Comparison of ENCODE assay signal across 8 cellular contexts in genomic region chr4:83219344-83219990, GRCh38.
DNase-seq lines count a peak whose midpoint lies in the region; ATAC-seq and TF ChIP-seq lines count a peak whose summit lies in the region.

No MANE protein-coding gene starts in this region.

- TF ChIP-seq CTCF in MM.1S (IDR thresholded peaks at IDR 0.05; ENCODE audit: low read length) (no peak), foreskin keratinocyte (conservative IDR thresholded peaks at IDR 0.05) (no peak), PC-3 (conservative IDR thresholded peaks at IDR 0.05; ENCODE audit: low read depth, low read length) (no peak)

- ATAC-seq in foreskin keratinocyte (peak; percentile 95), PC-3 (no peak), GM19452 (IDR thresholded peaks at IDR 0.05; ENCODE audit: unreplicated experiment) (no peak)

- intact Hi-C loops in PC-3 (cut with micrococcal nuclease): no loop called here

- H3K27ac ChIP-seq in MM.1S (ENCODE audit: low read length) (peak overlapping the region; percentile 91), foreskin keratinocyte (no peak overlapping the region), PC-3 (ENCODE audit: low read length) (no peak overlapping the region)

- CTCF ChIA-PET in PC-3 (lab: Charles Lee): no interaction called here

- POLR2A ChIA-PET in PC-3 (lab: Charles Lee; ENCODE audit: unreplicated experiment): no interaction called here

- H3K4me2 ChIP-seq in MM.1S (ENCODE audit: low read depth, low read length) (peak overlapping the region; percentile 68), PC-3 (ENCODE audit: low read length) (no peak overlapping the region)

- H3K36me3 ChIP-seq in MM.1S (replicated peaks; ENCODE audit: insufficient read depth, low read length) (no peaks in the 10 kb centered on the region), PC-3 (ENCODE audit: low read depth, low read length) (no peaks in the 10 kb centered on the region)

- DNase-seq in DMS153 treated with DMSO at 0.1 percent for 48 hours (lab: John Stamatoyannopoulos, UW; ENCODE audit: unreplicated experiment): peak; percentile 68
- DNase-seq in MM.1S: peak; percentile 94
- peak; percentile 44 for DNase-seq in activated CD8-positive, alpha-beta memory T cell treated with anti-CD3 and anti-CD28 coated beads, Interleukin-2, amount 50 U/mL, for 24 hours (ENCODE audit: extremely low read depth)
- DNase-seq in foreskin keratinocyte: peak; percentile 74 to 81
- DNase-seq in stimulated activated CD4-positive, alpha-beta T cell treated with anti-CD3 and anti-CD28 coated beads, TNF-alpha, amount 100 ng/mL, for 48 hours (ENCODE audit: low read depth in 3 of 3): peak in 2 of 3 donors; percentile 47 to 66
- DNase-seq in PC-3: no peak
- no peak for DNase-seq in midbrain (lab: John Stamatoyannopoulos, UW)

- H3K9me3 ChIP-seq in MM.1S (replicated peaks; ENCODE audit: insufficient read depth, low read length): no peaks in the 10 kb centered on the region
- no peaks in the 10 kb centered on the region for H3K9me3 ChIP-seq in PC-3 (ENCODE audit: low read length)

- H2AFZ ChIP-seq in MM.1S (ENCODE audit: low read length): no peak overlapping the region
- H2AFZ ChIP-seq in PC-3 (ENCODE audit: low read length): no peak overlapping the region

- H4K20me1 ChIP-seq in MM.1S (ENCODE audit: insufficient read depth, low read length) (no peaks in the 10 kb centered on the region), PC-3 (ENCODE audit: low read length) (no peaks in the 10 kb centered on the region)

- H3K9me2 ChIP-seq in MM.1S (replicated peaks; ENCODE audit: insufficient read depth, low read length) (no peaks in the 10 kb centered on the region), PC-3 (replicated peaks; ENCODE audit: low read length) (no peaks in the 10 kb centered on the region)

- BruUV-seq in PC-3 (replicated peaks; lab: Mats Ljungman, UMichigan): no TSS peak

- peak overlapping the region; percentile 55 for H3K4me3 ChIP-seq in MM.1S (ENCODE audit: low read length)
- H3K4me3 ChIP-seq in PC-3 (ENCODE audit: low read length): no peak overlapping the region

- H3F3A ChIP-seq in MM.1S (ENCODE audit: insufficient read depth, low read length) (peaks cover 59% of the 10 kb centered on the region), PC-3 (ENCODE audit: low read length, unreplicated experiment) (no peaks in the 10 kb centered on the region)

- H3K4me1 ChIP-seq in MM.1S (ENCODE audit: low read length) (peaks cover 72% of the 10 kb centered on the region), foreskin keratinocyte (no peaks in the 10 kb centered on the region), PC-3 (ENCODE audit: insufficient read depth, low read length) (no peaks in the 10 kb centered on the region)

- peak overlapping the region; percentile 82 for H3K9ac ChIP-seq in MM.1S (ENCODE audit: low read length)
- no peak overlapping the region for H3K9ac ChIP-seq in PC-3 (ENCODE audit: low read length)

- H3K27me3 ChIP-seq in MM.1S (replicated peaks; ENCODE audit: insufficient read depth, low read length) (no peaks in the 10 kb centered on the region), foreskin keratinocyte (no peaks in the 10 kb centered on the region), PC-3 (ENCODE audit: low read length) (no peaks in the 10 kb centered on the region)

- H3K79me2 ChIP-seq in MM.1S (ENCODE audit: low read length) (no peaks in the 10 kb centered on the region), PC-3 (ENCODE audit: low read length) (no peaks in the 10 kb centered on the region)

Comparison
In these comparisons a context has a peak if more than half of its experiments do, and no peak if none do; other contexts are left out.
1. DNase-seq: peak in DMS153 treated with DMSO at 0.1 percent for 48 hours (single experiment), MM.1S (single experiment), activated CD8-positive, alpha-beta memory T cell treated with anti-CD3 and anti-CD28 coated beads, Interleukin-2, amount 50 U/mL, for 24 hours (single experiment), foreskin keratinocyte (2 of 2) and stimulated activated CD4-positive, alpha-beta T cell treated with anti-CD3 and anti-CD28 coated beads, TNF-alpha, amount 100 ng/mL, for 48 hours (2 of 3); none in PC-3 (single experiment) and midbrain (single experiment).